In genomic region chr2:23379220-23379695, GRCh38 we compare ENCODE assay signal across 13 cellular contexts. TPM values are rescaled to one million over a fixed set of nuclear protein-coding genes. Genes with fewer than 3 reads are reported as not detected.
DNase-seq lines count a peak whose midpoint lies in the region; ATAC-seq and TF ChIP-seq lines count a peak whose summit lies in the region.
"Had no signal": no experiment of that assay in that cellular context is flagged by ENCODE, and none has a peak within 500 bp of the region (broad histone marks: within the 10 kb centered on the region; RNA-seq: fewer than 3 reads in every experiment).

No MANE protein-coding gene starts in this region.

- ATAC-seq in GM19351 (IDR thresholded peaks at IDR 0.05; ENCODE audit: unreplicated experiment) (peak; percentile 54), HG02642 (IDR thresholded peaks at IDR 0.05; ENCODE audit: poor library complexity, unreplicated experiment) (peak; percentile 57), HG03457 (IDR thresholded peaks at IDR 0.05; ENCODE audit: unreplicated experiment) (peak; percentile 34)

- no peaks in the 10 kb centered on the region for H3K27me3 ChIP-seq in MG63
- H3K27me3 ChIP-seq: SJSA1 had no signal

- H3K9me3 ChIP-seq in MG63: no peaks in the 10 kb centered on the region
- H3K9me3 ChIP-seq: SJSA1 had no signal

- H3K36me3 ChIP-seq in MG63: no peaks in the 10 kb centered on the region
- H3K36me3 ChIP-seq: SJSA1 had no signal

- no peak for TF ChIP-seq CTCF in GM12864 (IDR thresholded peaks at IDR 0.05; ENCODE audit: low read depth, low read length, missing control alignments)

- H3K4me3 ChIP-seq in GM12864 (ENCODE audit: low read depth, low read length) (no peak overlapping the region), MG63 (no peak overlapping the region)
- H3K4me3 ChIP-seq: SJSA1 had no signal

- DNase-seq in GM12864 (ENCODE audit: low read depth): peak; percentile 56
- DNase-seq in RKO (ENCODE audit: low spot score): no peak
- no peak for DNase-seq in MG63
- DNase-seq in NCI-H82 treated with DMSO at 0.1 percent for 48 hours (lab: John Stamatoyannopoulos, UW; ENCODE audit: unreplicated experiment): no peak
- DNase-seq in activated effector memory CD4-positive, alpha-beta T cell treated with Interleukin-2 at 50 U/mL for 16 hours: no peak
- DNase-seq: activated CD4-positive, CD25-positive, alpha-beta regulatory T cell treated with anti-CD3 and anti-CD28 coated beads, Interleukin-2, amount 50 U/mL, for 72 hours; activated gamma-delta T cell; IMR-90; kidney glomerular epithelial cell had no signal

RNA-seq across cellular contexts. Expression of gene KLHL29, which starts 5.7 kb away (rescaled TPM):
- total RNA-seq in MG63 (2014; rRNA removed; shearing (Covaris generic); ENCODE audit: low replicate concordance): 0.69 and 1.5 TPM in 2 replicates
